1 cellular context compared by ENCODE assay signal in genomic region chr12:131637986-131638385, GRCh38.
A peak's percentile ranks its signal among the peaks of the same experiment; 100 is the strongest.
TF ChIP-seq lines count a peak whose summit lies in the region.

No MANE protein-coding gene starts in this region.

TF ChIP-seq in K562, 482 proteins besides CTCF, POLR2A, EP300 and RAD21 (continued from another document and continues in another):
- TF ChIP-seq AFF1 (IDR thresholded peaks at IDR 0.05; ENCODE audit: low read depth in 1 of 2, partially characterized antibody in 2 of 2) (no peak), CBFA2T2 (conservative IDR thresholded peaks at IDR 0.05) (peak; percentile 72), CREBBP (IDR thresholded peaks at IDR 0.05; ENCODE audit: low read depth, low read length) (no peak), PCBP1 (IDR thresholded peaks at IDR 0.05; ENCODE audit: low read depth, low read length, poor library complexity, severe bottlenecking) (no peak), ZBTB43 (CRISPR knock-in tag; IDR thresholded peaks at IDR 0.05) (no peak), ELF2 (CRISPR knock-in tag; IDR thresholded peaks at IDR 0.05) (no peak), E2F1 (CRISPR knock-in tag; IDR thresholded peaks at IDR 0.05) (no peak), HDAC8 (tag; IDR thresholded peaks at IDR 0.05) (no peak), ZFP30 (CRISPR knock-in tag; IDR thresholded peaks at IDR 0.05; ENCODE audit: borderline replicate concordance) (no peak), CEBPZ (IDR thresholded peaks at IDR 0.05; ENCODE audit: borderline replicate concordance, low read depth, low read length) (no peak), TGIF2 (CRISPR knock-in tag; IDR thresholded peaks at IDR 0.05) (no peak), CCNT2 (IDR thresholded peaks at IDR 0.05; ENCODE audit: borderline replicate concordance, extremely low read depth, insufficient read length, low read depth, low read length) (no peak), TFE3 (CRISPR knock-in tag; IDR thresholded peaks at IDR 0.05) (no peak), ZNF668 (CRISPR knock-in tag; IDR thresholded peaks at IDR 0.05) (no peak), ETS1 (conservative IDR thresholded peaks at IDR 0.05; ENCODE audit: control insufficient read depth, low read depth, low read length) (no peak), DNMT1 (IDR thresholded peaks at IDR 0.05) (no peak), HOMEZ (CRISPR knock-in tag; IDR thresholded peaks at IDR 0.05) (no peak), TAL1 (IDR thresholded peaks at IDR 0.05) (peak; percentile 70), STAT5B (CRISPR knock-in tag; IDR thresholded peaks at IDR 0.05) (no peak), KAT2B (IDR thresholded peaks at IDR 0.05; ENCODE audit: low read depth, low read length) (no peak), POLR2AphosphoS2 (IDR thresholded peaks at IDR 0.05; ENCODE audit: low read length) (no peak), PBX2 (CRISPR knock-in tag; IDR thresholded peaks at IDR 0.05; ENCODE audit: low read depth) (no peak), PBX2 (tag; conservative IDR thresholded peaks at IDR 0.05; ENCODE audit: low read depth) (no peak), ZNF407 (IDR thresholded peaks at IDR 0.05; ENCODE audit: low read depth) (no peak)
